22 cellular contexts compared by ENCODE assay signal in the genomic region with DNA sequence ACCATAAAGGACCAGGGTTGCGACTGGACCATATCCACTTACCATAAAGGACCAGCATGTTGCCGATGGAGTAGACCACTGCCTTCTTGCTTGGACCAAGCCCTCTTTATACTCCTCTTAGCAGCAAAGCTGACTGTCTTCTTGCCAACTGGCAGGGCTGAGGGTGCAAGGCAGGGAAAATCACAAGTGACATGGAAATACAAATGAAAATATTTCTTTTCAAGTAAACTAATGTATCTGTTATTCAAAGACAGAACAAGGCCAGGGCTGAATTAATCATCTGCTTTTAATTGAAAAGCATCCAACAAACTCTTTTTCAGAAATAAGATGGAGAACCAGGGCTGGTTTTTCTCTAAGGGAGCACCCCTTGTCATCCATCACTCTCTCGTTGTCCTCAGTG. TPM values are rescaled to one million over a fixed set of nuclear protein-coding genes. Genes with fewer than 3 reads are reported as not detected.
"Had no signal": no experiment of that assay in that cellular context is flagged by ENCODE, and none has a peak within 500 bp of the region (broad histone marks: within the 10 kb centered on the region; RNA-seq: fewer than 3 reads in every experiment).

A gene (minus strand): TSS at position 99 of the 400 bp plus-strand sequence. CDS start 41 bp downstream, at position 58.

- H3K36me3 Mint-ChIP-seq: activated CD4-positive, alpha-beta memory T cell treated with anti-CD3 and anti-CD28 coated beads for 36 hours; naive thymus-derived CD8-positive, alpha-beta T cell; stimulated activated memory B cell treated with anti-CD40 and anti-IgM and Interleukin-4, amounts not matched to agents 10 μg/mL and 1 μg/mL and 100 μg/mL, for 72 hours had no signal

- H3K9me3 Mint-ChIP-seq: activated B cell treated with CpG ODN at 0.5 μM for 24 hours; activated CD4-positive, alpha-beta memory T cell treated with anti-CD3 and anti-CD28 coated beads for 36 hours; activated T-helper 1 cell treated with anti-CD3 and anti-CD28 coated beads, Interleukin-12 subunit alpha, Interleukin-12 subunit beta, Interleukin-2, Interleukin-4 antibody, amounts not matched to agents 30 ng/mL and 10 ng/mL and 1 ng/mL, durations not matched to agents 14 hours and 24 hours and 36 hours; naive thymus-derived CD8-positive, alpha-beta T cell; stimulated activated memory B cell treated with anti-CD40 and anti-IgM and Interleukin-4, amounts not matched to agents 10 μg/mL and 1 μg/mL and 100 μg/mL, for 72 hours had no signal

- H3K27ac Mint-ChIP-seq: activated B cell treated with CpG ODN at 0.5 μM for 24 hours; activated CD4-positive, alpha-beta memory T cell treated with anti-CD3 and anti-CD28 coated beads for 36 hours; activated T-helper 1 cell treated with anti-CD3 and anti-CD28 coated beads, Interleukin-12 subunit alpha, Interleukin-12 subunit beta, Interleukin-2, Interleukin-4 antibody, amounts not matched to agents 30 ng/mL and 10 ng/mL and 1 ng/mL, durations not matched to agents 14 hours and 24 hours and 36 hours; stimulated activated memory B cell treated with anti-CD40 and anti-IgM and Interleukin-4, amounts not matched to agents 10 μg/mL and 1 μg/mL and 100 μg/mL, for 72 hours had no signal

- DNase-seq: activated B cell treated with CpG ODN at 0.5 μM for 24 hours; activated CD4-positive, alpha-beta memory T cell treated with anti-CD3 and anti-CD28 coated beads for 36 hours; activated CD4-positive, alpha-beta T cell treated with anti-CD3 and anti-CD28 coated beads for 4 hours; activated T-cell treated with anti-CD3 and anti-CD28 coated beads for 4 hours; left cardiac atrium; mesendoderm; naive thymus-derived CD8-positive, alpha-beta T cell; spleen; stimulated activated CD4-positive, alpha-beta T cell treated with anti-CD3 and anti-CD28 coated beads, Interleukin-4, amount 100 ng/mL, for 4 hours; thyroid gland had no signal

- H3K4me3 ChIP-seq: ascending aorta, breast epithelium, coronary artery, hepatocyte, spleen, thyroid gland had no signal

- H3K27me3 Mint-ChIP-seq: activated B cell treated with CpG ODN at 0.5 μM for 24 hours; activated CD4-positive, alpha-beta memory T cell treated with anti-CD3 and anti-CD28 coated beads for 36 hours; stimulated activated memory B cell treated with anti-CD40 and anti-IgM and Interleukin-4, amounts not matched to agents 10 μg/mL and 1 μg/mL and 100 μg/mL, for 72 hours had no signal

- H3K27ac ChIP-seq: ascending aorta, breast epithelium, coronary artery, hepatocyte, spleen, thyroid gland had no signal

- H3K36me3 ChIP-seq: ascending aorta, breast epithelium, spleen, thyroid gland had no signal

- H3K9me3 ChIP-seq: ascending aorta, breast epithelium, spleen, thyroid gland had no signal

- H3K27me3 ChIP-seq: ascending aorta, breast epithelium, hepatocyte, spleen, thyroid gland had no signal

- H3K4me3 Mint-ChIP-seq: activated B cell treated with CpG ODN at 0.5 μM for 24 hours; activated CD4-positive, alpha-beta memory T cell treated with anti-CD3 and anti-CD28 coated beads for 36 hours; activated T-helper 1 cell treated with anti-CD3 and anti-CD28 coated beads, Interleukin-12 subunit alpha, Interleukin-12 subunit beta, Interleukin-2, Interleukin-4 antibody, amounts not matched to agents 30 ng/mL and 10 ng/mL and 1 ng/mL, durations not matched to agents 14 hours and 24 hours and 36 hours; naive thymus-derived CD8-positive, alpha-beta T cell; stimulated activated memory B cell treated with anti-CD40 and anti-IgM and Interleukin-4, amounts not matched to agents 10 μg/mL and 1 μg/mL and 100 μg/mL, for 72 hours had no signal

- ATAC-seq: left cardiac atrium; naive thymus-derived CD8-positive, alpha-beta T cell; stimulated activated memory B cell treated with anti-CD40 and anti-IgM and Interleukin-4, amounts not matched to agents 10 μg/mL and 1 μg/mL and 100 μg/mL, for 72 hours had no signal

- H3K4me1 ChIP-seq: ascending aorta, breast epithelium, thyroid gland had no signal

RNA-seq across cellular contexts. Expression of the gene that starts here (rescaled TPM):
- total RNA-seq: activated B cell treated with CpG ODN at 0.5 μM for 24 hours; activated T-helper 1 cell treated with anti-CD3 and anti-CD28 coated beads, Interleukin-12 subunit alpha, Interleukin-12 subunit beta, Interleukin-2, Interleukin-4 antibody, amounts not matched to agents 30 ng/mL and 10 ng/mL and 1 ng/mL, durations not matched to agents 14 hours and 24 hours and 36 hours; ascending aorta; breast epithelium; fibroblast of villous mesenchyme; glomerular endothelial cell; hepatocyte; left cardiac atrium; lower leg skin; renal cortical epithelial cell; spleen; thyroid gland; urinary bladder had no signal
- polyA plus RNA-seq: esophagus, hepatocyte, urinary bladder had no signal
